In the genomic region with DNA sequence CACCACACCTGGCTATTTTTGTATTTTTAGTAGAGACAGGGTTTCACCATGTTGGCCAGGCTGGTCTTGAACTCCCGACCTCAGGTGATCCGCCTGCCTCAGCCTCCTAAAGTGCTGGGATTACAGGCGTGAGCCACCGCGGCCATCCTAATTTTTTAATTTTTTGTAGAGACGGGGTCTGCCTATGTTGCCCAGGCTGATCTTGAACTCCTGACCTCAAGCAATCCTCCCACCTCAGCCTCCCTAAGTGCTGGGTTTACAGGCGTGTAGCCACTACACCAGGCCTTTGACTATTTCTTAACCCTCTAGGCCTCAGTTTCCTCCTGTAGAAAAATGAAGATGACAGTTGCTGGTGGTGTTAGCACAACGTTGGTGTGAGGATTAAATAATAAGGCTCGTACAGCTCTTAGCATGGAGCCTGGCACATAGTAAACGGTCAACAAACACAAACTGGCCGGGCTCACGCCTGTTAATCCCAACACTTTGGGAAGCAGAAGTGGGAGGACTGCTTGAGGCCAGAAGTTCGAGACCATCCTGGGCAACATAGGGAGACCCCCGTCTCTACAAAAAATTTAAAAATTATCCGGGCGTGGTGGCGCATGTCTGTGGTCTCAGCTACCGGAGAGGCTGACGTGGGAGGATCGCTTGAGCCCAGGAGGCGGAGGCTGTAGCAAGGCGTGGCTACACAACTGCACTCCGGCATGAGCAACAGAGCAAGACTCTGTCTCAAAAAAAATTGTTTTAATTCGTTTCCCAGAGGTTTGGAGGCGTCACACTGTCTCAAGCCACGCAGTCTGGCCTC, we compare ENCODE assay signal across 8 cellular contexts. TPM values are rescaled to one million over a fixed set of nuclear protein-coding genes. Genes with fewer than 3 reads are reported as not detected.
DNase-seq lines count a peak whose midpoint lies in the region; ATAC-seq, FAIRE-seq and TF ChIP-seq lines count a peak whose summit lies in the region.

No MANE protein-coding gene starts in this region.

- no peaks in the 10 kb centered on the region for H3K9me3 ChIP-seq in Karpas-422 (ENCODE audit: low read length)

- no peaks in the 10 kb centered on the region for H3K9me2 ChIP-seq in Karpas-422 (replicated peaks; ENCODE audit: insufficient read depth, low read length)

- peak overlapping the region; percentile 92 for H3K4me3 ChIP-seq in Karpas-422 (ENCODE audit: low read length)
- H3K4me3 ChIP-seq in cardiac fibroblast (replicated peaks in 1 of 2; ENCODE audit: low read depth in 2 of 2, low read length in 2 of 2): peak overlapping the region; percentile 75 to 83
- H3K4me3 ChIP-seq in mesendoderm (ENCODE audit: low read length): peak overlapping the region; percentile 78

- no CpG with 5 or more reads among the region's 26 CpGs for WGBS in mesendoderm (ENCODE audit: extremely low coverage, insufficient coverage, low lambda C conversion rate)

- no peak overlapping the region for H4K5ac ChIP-seq in mesendoderm (ENCODE audit: low read length)

- H3K18ac ChIP-seq in mesendoderm (ENCODE audit: low read length): no peak overlapping the region

- H2AFZ ChIP-seq in Karpas-422 (ENCODE audit: low read length): no peak overlapping the region

- ATAC-seq in GM21723 (IDR thresholded peaks at IDR 0.05; ENCODE audit: unreplicated experiment): peak; percentile 52

- H3K27me3 ChIP-seq in Karpas-422 (ENCODE audit: low read length) (no peaks in the 10 kb centered on the region), mesendoderm (ENCODE audit: insufficient read depth, low read length, poor library complexity) (no peaks in the 10 kb centered on the region)

- H3K27ac ChIP-seq in Karpas-422 (ENCODE audit: low read length) (peak overlapping the region; percentile 85), mesendoderm (ENCODE audit: low read depth, low read length) (no peak overlapping the region)

- no peak overlapping the region for H2BK120ac ChIP-seq in mesendoderm (ENCODE audit: low read depth, low read length)

- TF ChIP-seq CTCF in cardiac fibroblast (IDR thresholded peaks at IDR 0.05; ENCODE audit: low read depth, low read length): no peak
- TF ChIP-seq CTCF in GM20000 (IDR thresholded peaks at IDR 0.05; ENCODE audit: extremely low read depth, missing control alignments): no peak

- H2AK5ac ChIP-seq in mesendoderm (ENCODE audit: low read length): no peak overlapping the region

- H3K23ac ChIP-seq in mesendoderm (ENCODE audit: low read length): no peak overlapping the region

- peak overlapping the region; percentile 84 for H3K56ac ChIP-seq in mesendoderm (ENCODE audit: low read length)

- no peak overlapping the region for H3K4ac ChIP-seq in mesendoderm (ENCODE audit: low read depth, low read length)

- FAIRE-seq in GM12891 (lab: Jason Lieb, UNC): no peak

- H3K4me1 ChIP-seq in Karpas-422 (ENCODE audit: low read length) (peaks cover 32% of the 10 kb centered on the region), mesendoderm (ENCODE audit: control insufficient read depth, low read depth, low read length) (no peaks in the 10 kb centered on the region)

- peak overlapping the region; percentile 96 for H3K9ac ChIP-seq in Karpas-422 (ENCODE audit: low read length)
- H3K9ac ChIP-seq in mesendoderm (ENCODE audit: low read length): peak overlapping the region; percentile 96

- peaks cover 9% of the 10 kb centered on the region; the same call in 1 of the 2 replicates for H4K20me1 ChIP-seq in Karpas-422 (ENCODE audit: insufficient read depth, low read depth, low read length)

- peaks cover 28% of the 10 kb centered on the region for H3K36me3 ChIP-seq in Karpas-422 (ENCODE audit: insufficient read depth, low read length)
- peaks cover 8% of the 10 kb centered on the region for H3K36me3 ChIP-seq in mesendoderm (ENCODE audit: control insufficient read depth, insufficient read depth, low read length)

- peaks cover 17% of the 10 kb centered on the region for H3K79me1 ChIP-seq in mesendoderm (ENCODE audit: low read length)

- no peak overlapping the region for H2BK15ac ChIP-seq in mesendoderm (replicated peaks; ENCODE audit: low read depth)

- TF ChIP-seq POLR2A in GM12891 (IDR thresholded peaks at IDR 0.05; ENCODE audit: low read depth, low read length): no peak

- H3K79me2 ChIP-seq in Karpas-422 (ENCODE audit: low read length) (peaks cover 68% of the 10 kb centered on the region), mesendoderm (ENCODE audit: control insufficient read depth, insufficient read depth, low read length) (peaks cover 22% of the 10 kb centered on the region)

- H3K4me2 ChIP-seq in Karpas-422 (ENCODE audit: low read depth, low read length, poor library complexity, severe bottlenecking) (peak overlapping the region; percentile 82), mesendoderm (ENCODE audit: low read length) (peak overlapping the region; percentile 10)

- H4K8ac ChIP-seq in mesendoderm (ENCODE audit: low read depth, low read length): no peak overlapping the region

- DNase-seq in GM12891 (ENCODE audit: insufficient read length, low spot score) (no peak), Karpas-422 (no peak), cardiac fibroblast (ENCODE audit: low read depth in 2 of 2) (no peak), mesendoderm (no peak), GM20000 (ENCODE audit: low spot score) (no peak), midbrain (lab: John Stamatoyannopoulos, UW) (no peak), H4 (ENCODE audit: low spot score) (no peak)

- no peak overlapping the region for H2BK5ac ChIP-seq in mesendoderm (ENCODE audit: low read length)

TF ChIP-seq in GM12891, 5 proteins besides CTCF, POLR2A, EP300 and RAD21:
- no peak for TF ChIP-seq TAF1 (IDR thresholded peaks at IDR 0.05; ENCODE audit: low read depth, low read length)
- TF ChIP-seq SPI1 (IDR thresholded peaks at IDR 0.05; ENCODE audit: low read depth, low read length): 0 out of 2 replicates have a peak, but pooled peaks have one; percentile 6
- no peak for TF ChIP-seq POU2F2 (IDR thresholded peaks at IDR 0.05; ENCODE audit: low read depth, low read length)

RNA-seq across cellular contexts. Expression of a gene that starts 1.0 kb away (rescaled TPM):
- 48.2 TPM for polyA plus RNA-seq in GM12891 (2012; ENCODE audit: low read depth, missing spikeins)
- total RNA-seq in Karpas-422 (2014; rRNA removed; shearing (Covaris generic); ENCODE audit: low replicate concordance): 28.2 and 81.5 TPM in 2 replicates
- polyA plus RNA-seq in mesendoderm (2013, experiment 1 of 2): 78.4 TPM
- 78.6 TPM for polyA plus RNA-seq in mesendoderm (2013, experiment 2 of 2)
- total RNA-seq in H4 (2014; rRNA removed; shearing (Covaris generic)): 24.4 and 45.0 TPM in 2 replicates

RNA-seq across cellular contexts. Expression of a gene that starts 1.2 kb away (rescaled TPM):
- polyA plus RNA-seq in GM12891 (2012; ENCODE audit: low read depth, missing spikeins): 15.9 TPM
- total RNA-seq in Karpas-422 (2014; rRNA removed; shearing (Covaris generic); ENCODE audit: low replicate concordance): 34.3 and 47.3 TPM in 2 replicates
- polyA plus RNA-seq in mesendoderm (2013, experiment 1 of 2): 18.4 TPM
- 18.4 TPM for polyA plus RNA-seq in mesendoderm (2013, experiment 2 of 2)
- 17.9 and 20.8 TPM in 2 replicates for total RNA-seq in H4 (2014; rRNA removed; shearing (Covaris generic))

RNA-seq across cellular contexts. Expression of a gene that starts 34.8 kb away (rescaled TPM):
- 0.54 TPM for polyA plus RNA-seq in GM12891 (2012; ENCODE audit: low read depth, missing spikeins)
- total RNA-seq in Karpas-422 (2014; rRNA removed; shearing (Covaris generic); ENCODE audit: low replicate concordance): not detected in 2 replicates
- polyA plus RNA-seq in mesendoderm (2013, experiment 1 of 2): 0.03 TPM
- polyA plus RNA-seq in mesendoderm (2013, experiment 2 of 2): not detected
- not detected in 2 replicates for total RNA-seq in H4 (2014; rRNA removed; shearing (Covaris generic))

RNA-seq across cellular contexts. Expression of a gene that starts 37.0 kb away (rescaled TPM):
- polyA plus RNA-seq in GM12891 (2012; ENCODE audit: low read depth, missing spikeins): 16.4 TPM
- total RNA-seq in Karpas-422 (2014; rRNA removed; shearing (Covaris generic); ENCODE audit: low replicate concordance): 43.9 and 46.4 TPM in 2 replicates
- polyA plus RNA-seq in mesendoderm (2013, experiment 1 of 2): 6.1 TPM
- 7.0 TPM for polyA plus RNA-seq in mesendoderm (2013, experiment 2 of 2)
- 5.3 and 5.4 TPM in 2 replicates for total RNA-seq in H4 (2014; rRNA removed; shearing (Covaris generic))

RNA-seq across cellular contexts. Expression of a gene that starts 48.7 kb away (rescaled TPM):
- polyA plus RNA-seq in GM12891 (2012; ENCODE audit: low read depth, missing spikeins): 0.73 TPM
- total RNA-seq in Karpas-422 (2014; rRNA removed; shearing (Covaris generic); ENCODE audit: low replicate concordance): 3.3 and 3.4 TPM in 2 replicates
- 1.3 TPM for polyA plus RNA-seq in mesendoderm (2013, experiment 1 of 2)
- polyA plus RNA-seq in mesendoderm (2013, experiment 2 of 2): 1.2 TPM
- total RNA-seq in H4 (2014; rRNA removed; shearing (Covaris generic)): 0.08 TPM in 1 of 2 replicates, not detected in the other
